ENCODE assay signal across 9 cellular contexts in genomic region chr6:38713812-38714211, GRCh38.
DNase-seq lines count a peak whose midpoint lies in the region; TF ChIP-seq lines count a peak whose summit lies in the region.
"Had no signal": no experiment of that assay in that cellular context is flagged by ENCODE, and none has a peak within 500 bp of the region (broad histone marks: within the 10 kb centered on the region; RNA-seq: fewer than 3 reads in every experiment).

No MANE protein-coding gene starts in this region.

- H3K9me3 Mint-ChIP-seq in T-helper 2 cell treated with Interferon-gamma antibody and Interleukin-4, amounts not matched to agents 5 μg/mL and 100 μg/mL, for 36 hours = peaks cover 17% of the 10 kb centered on the region
- H3K9me3 Mint-ChIP-seq in activated naive CD8-positive, alpha-beta T cell (ENCODE audit: low read depth) = no peaks in the 10 kb centered on the region

- no peak for TF ChIP-seq POLR2A in erythroblast (IDR thresholded peaks at IDR 0.05; ENCODE audit: low read length)

- H3K27ac Mint-ChIP-seq in T-helper 2 cell treated with Interferon-gamma antibody and Interleukin-4, amounts not matched to agents 5 μg/mL and 100 μg/mL, for 36 hours = peak overlapping the region; percentile 95
- peak overlapping the region; percentile 59 for H3K27ac Mint-ChIP-seq in activated naive CD8-positive, alpha-beta T cell

- H3K27me3 ChIP-seq in HL-60 (ENCODE audit: insufficient read depth, poor library complexity, severe bottlenecking) = peaks cover 3% of the 10 kb centered on the region

- DNase-seq in HL-60 (ENCODE audit: low read depth in 1 of 2, low spot score in 1 of 2) (peak; percentile 64 to 87), erythroblast (lab: John Stamatoyannopoulos, UW) (no peak), putamen (ENCODE audit: low spot score) (no peak), SHP77 (lab: John Stamatoyannopoulos, UW) (no peak), DMS79 treated with DMSO at 0.1 percent for 48 hours (lab: John Stamatoyannopoulos, UW) (no peak)
- peak; percentile 78 for DNase-seq in T-helper 2 cell treated with Interferon-gamma antibody and Interleukin-4, amounts not matched to agents 5 μg/mL and 100 μg/mL, for 36 hours (ENCODE audit: low spot score)
- DNase-seq in stimulated activated CD8-positive, alpha-beta memory T cell treated with anti-CD3 and anti-CD28 coated beads, Interleukin-15, amount 100 ng/mL, for 4 hours (ENCODE audit: low read depth in 2 of 2) = peak; percentile 17 to 19

- peaks cover 41% of the 10 kb centered on the region for H3K4me1 Mint-ChIP-seq in T-helper 2 cell treated with Interferon-gamma antibody and Interleukin-4, amounts not matched to agents 5 μg/mL and 100 μg/mL, for 36 hours (ENCODE audit: low read depth)
- peaks cover 20% of the 10 kb centered on the region for H3K4me1 Mint-ChIP-seq in activated naive CD8-positive, alpha-beta T cell (ENCODE audit: low read depth)

- H3K27ac ChIP-seq in HL-60 (replicated peaks) = peak overlapping the region; percentile 34
- H3K27ac ChIP-seq: cardiac muscle cell had no signal

- H3K4me3 Mint-ChIP-seq in T-helper 2 cell treated with Interferon-gamma antibody and Interleukin-4, amounts not matched to agents 5 μg/mL and 100 μg/mL, for 36 hours = peak overlapping the region; percentile 70
- peak overlapping the region; percentile 66 for H3K4me3 Mint-ChIP-seq in activated naive CD8-positive, alpha-beta T cell

- H3K36me3 Mint-ChIP-seq in T-helper 2 cell treated with Interferon-gamma antibody and Interleukin-4, amounts not matched to agents 5 μg/mL and 100 μg/mL, for 36 hours (ENCODE audit: low read depth) = peaks cover 13% of the 10 kb centered on the region
- no peaks in the 10 kb centered on the region for H3K36me3 Mint-ChIP-seq in activated naive CD8-positive, alpha-beta T cell

- peaks cover 16% of the 10 kb centered on the region for H3K27me3 Mint-ChIP-seq in T-helper 2 cell treated with Interferon-gamma antibody and Interleukin-4, amounts not matched to agents 5 μg/mL and 100 μg/mL, for 36 hours (ENCODE audit: low read depth)
- H3K27me3 Mint-ChIP-seq in activated naive CD8-positive, alpha-beta T cell = peaks cover 13% of the 10 kb centered on the region

- TF ChIP-seq CTCF in HL-60 (IDR thresholded peaks at IDR 0.05; ENCODE audit: insufficient read depth, low read length) = no peak

- no peak overlapping the region for H3K4me3 ChIP-seq in HL-60 (replicated peaks; ENCODE audit: insufficient read depth, low read length)
- H3K4me3 ChIP-seq: cardiac muscle cell had no signal

Comparison
In these comparisons a context has a peak if more than half of its experiments do, and no peak if none do; other contexts are left out.
1. DNase-seq: peak in HL-60 (2 of 2), T-helper 2 cell treated with Interferon-gamma antibody and Interleukin-4, amounts not matched to agents 5 μg/mL and 100 μg/mL, for 36 hours (single experiment) and stimulated activated CD8-positive, alpha-beta memory T cell treated with anti-CD3 and anti-CD28 coated beads, Interleukin-15, amount 100 ng/mL, for 4 hours (2 of 2); none in erythroblast (0 of 2), putamen (single experiment), SHP77 (0 of 2) and DMS79 treated with DMSO at 0.1 percent for 48 hours (single experiment).